In genomic region chr22:19579880-19580279, GRCh38 we compare ENCODE assay signal across 13 cellular contexts. TPM values are rescaled to one million over a fixed set of nuclear protein-coding genes. Genes with fewer than 3 reads are reported as not detected.
DNase-seq lines count a peak whose midpoint lies in the region; ATAC-seq, FAIRE-seq and TF ChIP-seq lines count a peak whose summit lies in the region.
"Had no signal": no experiment of that assay in that cellular context is flagged by ENCODE, and none has a peak within 500 bp of the region (broad histone marks: within the 10 kb centered on the region; RNA-seq: fewer than 3 reads in every experiment).

No MANE protein-coding gene starts in this region.

- H3K9ac ChIP-seq in kidney (ENCODE audit: low read length in 2 of 2): no peak overlapping the region

- H3K27me3 ChIP-seq in foreskin keratinocyte: no peaks in the 10 kb centered on the region

- ATAC-seq in activated CD8-positive, alpha-beta T cell treated with anti-CD3 and anti-CD28 coated beads, Interleukin-2, amount 10 ng/mL, durations not matched to agents 7 days and 5 days: peak; percentile 59
- ATAC-seq in HG02970 (IDR thresholded peaks at IDR 0.05; ENCODE audit: low FRiP score, unreplicated experiment) (no peak), foreskin keratinocyte (no peak), GM21723 (IDR thresholded peaks at IDR 0.05; ENCODE audit: unreplicated experiment) (no peak)

- peak; percentile 41 for DNase-seq in stimulated activated CD4-positive, alpha-beta T cell treated with anti-CD3 and anti-CD28 coated beads, Interleukin-1b, Interleukin-23, amount 100 ng/mL, for 48 hours
- DNase-seq in stimulated activated CD4-positive, alpha-beta T cell treated with anti-CD3 and anti-CD28 coated beads, Interleukin-4, amount 100 ng/mL, for 4 hours: no peak
- DNase-seq in activated CD8-positive, alpha-beta T cell treated with anti-CD3 and anti-CD28 coated beads, Interleukin-2, amount 10 ng/mL, durations not matched to agents 7 days and 5 days: peak; percentile 57
- DNase-seq in kidney (peak; percentile 80), foreskin keratinocyte (no peak), epidermal melanocyte (ENCODE audit: insufficient read length, low spot score) (no peak)
- DNase-seq: NCI-H187 had no signal

- CTCF ChIA-PET in activated CD8-positive, alpha-beta T cell treated with anti-CD3 and anti-CD28 coated beads, Interleukin-2, amount 10 ng/mL, durations not matched to agents 7 days and 5 days (lab: Charles Lee): interaction anchor here (1.8 kb wide), 2 partner anchors 26 to 50 kb away, joined by 6 to 7 read pairs; no protein-coding TSS in a partner anchor

- no peak overlapping the region for H3K4me3 ChIP-seq in kidney (ENCODE audit: low read length in 2 of 2)
- H3K4me3 ChIP-seq: HAP-1 had no signal

- H3K4me3 Mint-ChIP-seq in activated CD8-positive, alpha-beta T cell treated with anti-CD3 and anti-CD28 coated beads, Interleukin-2, amount 10 ng/mL, durations not matched to agents 7 days and 5 days: peak overlapping the region; percentile 3
- H3K4me3 Mint-ChIP-seq: dendritic cell treated with granulocyte-macrophage colony-stimulating factor and Interleukin-4, amounts not matched to agents 40 ng/mL and 50 ng/mL, for 4 days had no signal

- no peaks in the 10 kb centered on the region for H3K9me3 ChIP-seq in kidney (ENCODE audit: control insufficient read depth in 1 of 2, low read length in 2 of 2)
- H3K9me3 ChIP-seq: HAP-1 had no signal

- no peaks in the 10 kb centered on the region for H3K9me3 Mint-ChIP-seq in activated CD8-positive, alpha-beta T cell treated with anti-CD3 and anti-CD28 coated beads, Interleukin-2, amount 10 ng/mL, durations not matched to agents 7 days and 5 days (ENCODE audit: insufficient read depth)
- H3K9me3 Mint-ChIP-seq: dendritic cell treated with granulocyte-macrophage colony-stimulating factor and Interleukin-4, amounts not matched to agents 40 ng/mL and 50 ng/mL, for 4 days had no signal

- intact Hi-C loops in kidney (cut with DNase I): no loop called here

- no peaks in the 10 kb centered on the region for H3K4me1 ChIP-seq in kidney (ENCODE audit: control insufficient read depth in 1 of 2, insufficient read depth in 1 of 2, low read depth in 1 of 2, low read length in 2 of 2)
- H3K4me1 ChIP-seq in foreskin keratinocyte: peaks cover 20% of the 10 kb centered on the region
- H3K4me1 ChIP-seq: HAP-1 had no signal

- no peaks in the 10 kb centered on the region for H3K27me3 Mint-ChIP-seq in activated CD8-positive, alpha-beta T cell treated with anti-CD3 and anti-CD28 coated beads, Interleukin-2, amount 10 ng/mL, durations not matched to agents 7 days and 5 days (ENCODE audit: low read depth)
- H3K27me3 Mint-ChIP-seq: dendritic cell treated with granulocyte-macrophage colony-stimulating factor and Interleukin-4, amounts not matched to agents 40 ng/mL and 50 ng/mL, for 4 days had no signal

- no peak for FAIRE-seq in kidney (lab: Jason Lieb, UNC)

- H3K27ac ChIP-seq in kidney (ENCODE audit: low read depth in 2 of 2, low read length in 2 of 2): no peak overlapping the region
- H3K27ac ChIP-seq in foreskin keratinocyte: no peak overlapping the region

- POLR2A ChIA-PET in activated CD8-positive, alpha-beta T cell treated with anti-CD3 and anti-CD28 coated beads, Interleukin-2, amount 10 ng/mL, durations not matched to agents 7 days and 5 days (lab: Charles Lee): interaction anchor here (1.3 kb wide), 1 partner anchor 100 kb away, joined by 4 read pairs; the partner anchor contains the start of gene CDC45

- H3K4me1 Mint-ChIP-seq in activated CD8-positive, alpha-beta T cell treated with anti-CD3 and anti-CD28 coated beads, Interleukin-2, amount 10 ng/mL, durations not matched to agents 7 days and 5 days (ENCODE audit: low read depth): peaks cover 43% of the 10 kb centered on the region

- no peaks in the 10 kb centered on the region for H3K36me3 ChIP-seq in kidney (ENCODE audit: control insufficient read depth in 1 of 2, insufficient read depth in 2 of 2, low read length in 2 of 2)
- H3K36me3 ChIP-seq: HAP-1 had no signal

- H3K36me3 Mint-ChIP-seq in activated CD8-positive, alpha-beta T cell treated with anti-CD3 and anti-CD28 coated beads, Interleukin-2, amount 10 ng/mL, durations not matched to agents 7 days and 5 days (ENCODE audit: low read depth): no peaks in the 10 kb centered on the region

- H3K27ac Mint-ChIP-seq in activated CD8-positive, alpha-beta T cell treated with anti-CD3 and anti-CD28 coated beads, Interleukin-2, amount 10 ng/mL, durations not matched to agents 7 days and 5 days: peak overlapping the region; percentile 83
- H3K27ac Mint-ChIP-seq: dendritic cell treated with granulocyte-macrophage colony-stimulating factor and Interleukin-4, amounts not matched to agents 40 ng/mL and 50 ng/mL, for 4 days had no signal

- TF ChIP-seq CTCF in kidney (IDR thresholded peaks at IDR 0.05; ENCODE audit: borderline replicate concordance, extremely low read depth, insufficient read depth): no peak
- TF ChIP-seq CTCF in foreskin keratinocyte (conservative IDR thresholded peaks at IDR 0.05): no peak

RNA-seq across cellular contexts. Expression of gene CLDN5, which starts 55.7 kb away (rescaled TPM):
- total RNA-seq in activated CD8-positive, alpha-beta T cell treated with anti-CD3 and anti-CD28 coated beads, Interleukin-2, amount 10 ng/mL, durations not matched to agents 7 days and 5 days: not detected
- total RNA-seq in kidney (48.4 TPM), foreskin keratinocyte (not detected in 2 replicates)
- polyA plus RNA-seq in kidney (ENCODE audit: insufficient read depth, low read depth, low replicate concordance) (47.8 TPM), foreskin keratinocyte (not detected in 2 replicates)
- total RNA-seq: osteoblast, RPMI7951 had no signal

Comparison
In these comparisons a context has a peak if more than half of its experiments do, and no peak if none do; other contexts are left out.
1. DNase-seq: peak in stimulated activated CD4-positive, alpha-beta T cell treated with anti-CD3 and anti-CD28 coated beads, Interleukin-1b, Interleukin-23, amount 100 ng/mL, for 48 hours (single experiment), activated CD8-positive, alpha-beta T cell treated with anti-CD3 and anti-CD28 coated beads, Interleukin-2, amount 10 ng/mL, durations not matched to agents 7 days and 5 days (single experiment) and kidney (single experiment); none in stimulated activated CD4-positive, alpha-beta T cell treated with anti-CD3 and anti-CD28 coated beads, Interleukin-4, amount 100 ng/mL, for 4 hours (0 of 2), foreskin keratinocyte (0 of 2) and epidermal melanocyte (single experiment).
2. RNA of gene CLDN5, which starts 55.7 kb away (total RNA-seq): 48.4 TPM in kidney (single experiment); not detected in activated CD8-positive, alpha-beta T cell treated with anti-CD3 and anti-CD28 coated beads, Interleukin-2, amount 10 ng/mL, durations not matched to agents 7 days and 5 days and not detected in foreskin keratinocyte; every median in the first group is over 10 times any median in the second.